Comparison of ENCODE assay signal across 9 cellular contexts in the genomic region with DNA sequence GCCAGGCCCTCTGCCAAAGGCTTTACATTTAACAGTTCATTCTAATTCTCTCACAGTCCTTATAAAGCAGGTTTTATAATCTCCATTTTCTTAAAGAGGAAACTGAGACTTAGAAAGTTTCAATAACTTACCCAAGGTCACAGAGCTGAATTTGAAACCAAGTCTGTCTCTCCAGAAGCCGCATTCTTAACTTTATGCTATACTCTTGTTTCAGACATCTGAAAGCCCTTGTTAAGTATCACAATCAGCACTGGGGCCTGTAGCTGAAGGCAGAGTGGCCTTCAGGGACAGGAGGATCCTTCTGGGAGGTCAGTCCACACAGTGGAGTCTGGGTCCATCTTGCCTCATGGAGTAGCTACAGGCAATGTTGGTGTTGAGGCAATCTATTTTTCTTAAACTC. TPM values are rescaled to one million over a fixed set of nuclear protein-coding genes. Genes with fewer than 3 reads are reported as not detected.
"Had no signal": no experiment of that assay in that cellular context is flagged by ENCODE, and none has a peak within 500 bp of the region (broad histone marks: within the 10 kb centered on the region; RNA-seq: fewer than 3 reads in every experiment).

No MANE protein-coding gene starts in this region.

- H3K9me3 ChIP-seq: HAP-1 had no signal

- ATAC-seq: GM23338, HCT116, K562 had no signal

- H3K27ac ChIP-seq: HL-60 had no signal

- H3K4me2 ChIP-seq: GM23338 had no signal

- FAIRE-seq: K562 had no signal

- H3K36me3 ChIP-seq: HAP-1 had no signal

- H3K4me1 ChIP-seq: HAP-1 had no signal

- DNase-seq: H7, HFFc6, IMR-90, KG1 had no signal

- H3K4me3 ChIP-seq: GM23338, HAP-1, K562 had no signal

- H2AFZ ChIP-seq: GM23338 had no signal

RNA-seq across cellular contexts. Expression of gene LRRN1, which starts 27.9 kb away (rescaled TPM):
- total RNA-seq: HFFc6 had no signal
- polyA plus RNA-seq: K562 had no signal
